In the genomic region with DNA sequence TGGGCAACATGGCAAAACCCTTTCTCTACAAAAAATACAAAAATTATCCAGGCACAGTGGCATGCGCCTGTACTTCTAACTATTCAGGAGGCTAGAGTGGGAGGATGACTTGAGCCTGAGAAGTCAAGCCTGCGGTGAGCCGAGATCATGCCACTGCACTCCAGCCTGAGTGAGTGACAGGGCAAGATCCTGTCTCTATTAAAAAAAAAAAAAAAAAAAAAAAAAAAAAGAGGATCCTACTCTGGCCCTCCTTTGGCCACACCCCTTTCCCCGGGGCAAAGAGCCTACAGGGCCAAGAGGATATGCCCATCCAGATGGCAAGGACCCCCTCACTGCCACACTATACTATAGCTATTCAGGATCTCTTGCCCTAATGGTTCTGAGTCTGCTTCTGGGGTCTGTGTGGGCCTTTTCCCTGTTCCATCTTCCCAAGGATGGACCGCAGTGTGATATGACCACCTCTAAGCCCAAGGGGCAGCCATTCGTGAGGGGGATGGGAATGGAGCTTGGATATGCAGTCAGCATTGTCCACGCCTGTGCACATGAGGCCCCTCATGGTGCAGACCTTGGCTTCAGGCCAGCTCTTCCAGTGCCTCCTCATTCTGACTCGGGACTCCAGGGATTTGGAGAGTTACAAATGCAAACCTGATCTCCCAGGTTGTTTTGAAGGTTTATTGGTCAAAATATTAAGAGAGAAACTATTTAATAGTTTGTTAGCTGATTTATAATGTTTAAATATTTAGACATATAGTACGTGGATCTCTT, we compare ENCODE assay signal across 2 cellular contexts.
TF ChIP-seq lines count a peak whose summit lies in the region.

No MANE protein-coding gene starts in this region.

TF ChIP-seq in HEK293T, 16 proteins besides CTCF, POLR2A, EP300 and RAD21:
- TF ChIP-seq, protein P1, sequence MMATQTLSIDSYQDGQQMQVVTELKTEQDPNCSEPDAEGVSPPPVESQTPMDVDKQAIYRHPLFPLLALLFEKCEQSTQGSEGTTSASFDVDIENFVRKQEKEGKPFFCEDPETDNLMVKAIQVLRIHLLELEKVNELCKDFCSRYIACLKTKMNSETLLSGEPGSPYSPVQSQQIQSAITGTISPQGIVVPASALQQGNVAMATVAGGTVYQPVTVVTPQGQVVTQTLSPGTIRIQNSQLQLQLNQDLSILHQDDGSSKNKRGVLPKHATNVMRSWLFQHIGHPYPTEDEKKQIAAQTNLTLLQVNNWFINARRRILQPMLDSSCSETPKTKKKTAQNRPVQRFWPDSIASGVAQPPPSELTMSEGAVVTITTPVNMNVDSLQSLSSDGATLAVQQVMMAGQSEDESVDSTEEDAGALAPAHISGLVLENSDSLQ (IDR thresholded peaks at IDR 0.05): 0 out of 2 replicates have a peak, but pooled peaks have one; percentile 27
- no peak for TF ChIP-seq FOXM1 (IDR thresholded peaks at IDR 0.05; ENCODE audit: borderline replicate concordance)

TF ChIP-seq in K562, 482 proteins besides CTCF, POLR2A, EP300 and RAD21:
- TF ChIP-seq, protein P2, sequence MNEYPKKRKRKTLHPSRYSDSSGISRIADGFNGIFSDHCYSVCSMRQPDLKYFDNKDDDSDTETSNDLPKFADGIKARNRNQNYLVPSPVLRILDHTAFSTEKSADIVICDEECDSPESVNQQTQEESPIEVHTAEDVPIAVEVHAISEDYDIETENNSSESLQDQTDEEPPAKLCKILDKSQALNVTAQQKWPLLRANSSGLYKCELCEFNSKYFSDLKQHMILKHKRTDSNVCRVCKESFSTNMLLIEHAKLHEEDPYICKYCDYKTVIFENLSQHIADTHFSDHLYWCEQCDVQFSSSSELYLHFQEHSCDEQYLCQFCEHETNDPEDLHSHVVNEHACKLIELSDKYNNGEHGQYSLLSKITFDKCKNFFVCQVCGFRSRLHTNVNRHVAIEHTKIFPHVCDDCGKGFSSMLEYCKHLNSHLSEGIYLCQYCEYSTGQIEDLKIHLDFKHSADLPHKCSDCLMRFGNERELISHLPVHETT (CRISPR knock-in tag; conservative IDR thresholded peaks at IDR 0.05 in 1 of 2, IDR thresholded peaks at IDR 0.05 in 1 of 2): peak in 1 of 2 experiments; percentile 37; a peak in 1 of 4 replicates
- TF ChIP-seq ZNF384 (IDR thresholded peaks at IDR 0.05; ENCODE audit: low read depth, low read length) (peak; percentile 95), ZBTB7A (IDR thresholded peaks at IDR 0.05; ENCODE audit: borderline replicate concordance, control insufficient read depth, low read depth, low read length) (no peak), HDAC8 (tag; IDR thresholded peaks at IDR 0.05) (no peak), NFIC (IDR thresholded peaks at IDR 0.05) (peak; percentile 91)
- TF ChIP-seq, protein P3, sequence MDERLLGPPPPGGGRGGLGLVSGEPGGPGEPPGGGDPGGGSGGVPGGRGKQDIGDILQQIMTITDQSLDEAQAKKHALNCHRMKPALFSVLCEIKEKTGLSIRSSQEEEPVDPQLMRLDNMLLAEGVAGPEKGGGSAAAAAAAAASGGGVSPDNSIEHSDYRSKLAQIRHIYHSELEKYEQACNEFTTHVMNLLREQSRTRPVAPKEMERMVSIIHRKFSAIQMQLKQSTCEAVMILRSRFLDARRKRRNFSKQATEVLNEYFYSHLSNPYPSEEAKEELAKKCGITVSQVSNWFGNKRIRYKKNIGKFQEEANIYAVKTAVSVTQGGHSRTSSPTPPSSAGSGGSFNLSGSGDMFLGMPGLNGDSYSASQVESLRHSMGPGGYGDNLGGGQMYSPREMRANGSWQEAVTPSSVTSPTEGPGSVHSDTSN (CRISPR knock-in tag; IDR thresholded peaks at IDR 0.05; ENCODE audit: low read depth): peak; percentile 27; the same call in 1 of the 2 replicates
- TF ChIP-seq, protein P3 (tag; conservative IDR thresholded peaks at IDR 0.05; ENCODE audit: low read depth): peak; percentile 87
- TF ChIP-seq, protein P1 (IDR thresholded peaks at IDR 0.05): peak; percentile 95
- TF ChIP-seq, protein P4, sequence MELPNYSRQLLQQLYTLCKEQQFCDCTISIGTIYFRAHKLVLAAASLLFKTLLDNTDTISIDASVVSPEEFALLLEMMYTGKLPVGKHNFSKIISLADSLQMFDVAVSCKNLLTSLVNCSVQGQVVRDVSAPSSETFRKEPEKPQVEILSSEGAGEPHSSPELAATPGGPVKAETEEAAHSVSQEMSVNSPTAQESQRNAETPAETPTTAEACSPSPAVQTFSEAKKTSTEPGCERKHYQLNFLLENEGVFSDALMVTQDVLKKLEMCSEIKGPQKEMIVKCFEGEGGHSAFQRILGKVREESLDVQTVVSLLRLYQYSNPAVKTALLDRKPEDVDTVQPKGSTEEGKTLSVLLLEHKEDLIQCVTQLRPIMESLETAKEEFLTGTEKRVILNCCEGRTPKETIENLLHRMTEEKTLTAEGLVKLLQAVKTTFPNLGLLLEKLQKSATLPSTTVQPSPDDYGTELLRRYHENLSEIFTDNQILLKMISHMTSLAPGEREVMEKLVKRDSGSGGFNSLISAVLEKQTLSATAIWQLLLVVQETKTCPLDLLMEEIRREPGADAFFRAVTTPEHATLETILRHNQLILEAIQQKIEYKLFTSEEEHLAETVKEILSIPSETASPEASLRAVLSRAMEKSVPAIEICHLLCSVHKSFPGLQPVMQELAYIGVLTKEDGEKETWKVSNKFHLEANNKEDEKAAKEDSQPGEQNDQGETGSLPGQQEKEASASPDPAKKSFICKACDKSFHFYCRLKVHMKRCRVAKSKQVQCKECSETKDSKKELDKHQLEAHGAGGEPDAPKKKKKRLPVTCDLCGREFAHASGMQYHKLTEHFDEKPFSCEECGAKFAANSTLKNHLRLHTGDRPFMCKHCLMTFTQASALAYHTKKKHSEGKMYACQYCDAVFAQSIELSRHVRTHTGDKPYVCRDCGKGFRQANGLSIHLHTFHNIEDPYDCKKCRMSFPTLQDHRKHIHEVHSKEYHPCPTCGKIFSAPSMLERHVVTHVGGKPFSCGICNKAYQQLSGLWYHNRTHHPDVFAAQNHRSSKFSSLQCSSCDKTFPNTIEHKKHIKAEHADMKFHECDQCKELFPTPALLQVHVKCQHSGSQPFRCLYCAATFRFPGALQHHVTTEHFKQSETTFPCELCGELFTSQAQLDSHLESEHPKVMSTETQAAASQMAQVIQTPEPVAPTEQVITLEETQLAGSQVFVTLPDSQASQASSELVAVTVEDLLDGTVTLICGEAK (IDR thresholded peaks at IDR 0.05): peak; percentile 56; the same call in 1 of the 2 replicates
- TF ChIP-seq, protein P4 (CRISPR knock-in tag; IDR thresholded peaks at IDR 0.05): no peak
- TF ChIP-seq, protein P5, sequence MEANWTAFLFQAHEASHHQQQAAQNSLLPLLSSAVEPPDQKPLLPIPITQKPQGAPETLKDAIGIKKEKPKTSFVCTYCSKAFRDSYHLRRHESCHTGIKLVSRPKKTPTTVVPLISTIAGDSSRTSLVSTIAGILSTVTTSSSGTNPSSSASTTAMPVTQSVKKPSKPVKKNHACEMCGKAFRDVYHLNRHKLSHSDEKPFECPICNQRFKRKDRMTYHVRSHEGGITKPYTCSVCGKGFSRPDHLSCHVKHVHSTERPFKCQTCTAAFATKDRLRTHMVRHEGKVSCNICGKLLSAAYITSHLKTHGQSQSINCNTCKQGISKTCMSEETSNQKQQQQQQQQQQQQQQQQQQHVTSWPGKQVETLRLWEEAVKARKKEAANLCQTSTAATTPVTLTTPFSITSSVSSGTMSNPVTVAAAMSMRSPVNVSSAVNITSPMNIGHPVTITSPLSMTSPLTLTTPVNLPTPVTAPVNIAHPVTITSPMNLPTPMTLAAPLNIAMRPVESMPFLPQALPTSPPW (CRISPR knock-in tag; IDR thresholded peaks at IDR 0.05): 0 out of 2 replicates have a peak, but pooled peaks have one; percentile 11
